In genomic region chr18:75211002-75211621, GRCh38 we compare ENCODE assay signal across 8 cellular contexts. TPM values are rescaled to one million over a fixed set of nuclear protein-coding genes. Genes with fewer than 3 reads are reported as not detected.
DNase-seq lines count a peak whose midpoint lies in the region; ATAC-seq, FAIRE-seq and TF ChIP-seq lines count a peak whose summit lies in the region.

No MANE protein-coding gene starts in this region.

- TF ChIP-seq POLR2A in GM12892 (IDR thresholded peaks at IDR 0.05; ENCODE audit: low read depth, low read length), result no peak

- H3K79me2 ChIP-seq in SU-DHL-6 (ENCODE audit: insufficient read depth, low read length), result no peaks in the 10 kb centered on the region

- H2AFZ ChIP-seq in SU-DHL-6 (ENCODE audit: low read depth, low read length, severe bottlenecking), result peak overlapping the region; percentile 93

- H3K9ac ChIP-seq in SU-DHL-6 (ENCODE audit: low read length), result peak overlapping the region; percentile 65

- no peaks in the 10 kb centered on the region for H3K9me3 ChIP-seq in SU-DHL-6 (ENCODE audit: insufficient read depth, low read length)

- POLR2A ChIA-PET in BJ (lab: Charles Lee), result interaction anchor here (0.6 to 1.0 kb wide), 2 partner anchors 14 to 42 kb away, joined by 3 to 18 read pairs; no protein-coding TSS in a partner anchor

- no peaks in the 10 kb centered on the region for H3K27me3 ChIP-seq in BJ (ENCODE audit: control insufficient read depth, insufficient read depth, low read length)
- peaks cover 49% of the 10 kb centered on the region for H3K27me3 ChIP-seq in H7 (ENCODE audit: control insufficient read depth, insufficient read depth, low read length)
- H3K27me3 ChIP-seq in SU-DHL-6 (ENCODE audit: low read length), result no peaks in the 10 kb centered on the region

- H3K27ac ChIP-seq in SU-DHL-6 (ENCODE audit: low read depth, low read length), result peak overlapping the region; percentile 74; the same call in 1 of the 2 replicates

- ATAC-seq in naive B cell (ENCODE audit: low read depth in 2 of 2) (peak; percentile 9 to 13), HG03439 (IDR thresholded peaks at IDR 0.05; ENCODE audit: unreplicated experiment) (no peak), GM18520 (IDR thresholded peaks at IDR 0.05; ENCODE audit: unreplicated experiment) (no peak)

- H3K9me2 ChIP-seq in SU-DHL-6 (replicated peaks; ENCODE audit: insufficient read depth, low read length), result no peaks in the 10 kb centered on the region

- H3K9me3 Mint-ChIP-seq in dendritic cell treated with granulocyte-macrophage colony-stimulating factor and Interleukin-4, amounts not matched to agents 40 ng/mL and 50 ng/mL, for 4 days, result no peaks in the 10 kb centered on the region
- no peaks in the 10 kb centered on the region for H3K9me3 Mint-ChIP-seq in naive B cell

- peaks cover 16% of the 10 kb centered on the region for H3K27me3 Mint-ChIP-seq in dendritic cell treated with granulocyte-macrophage colony-stimulating factor and Interleukin-4, amounts not matched to agents 40 ng/mL and 50 ng/mL, for 4 days
- peaks cover 0 to 16% (median 4%) of the 10 kb centered on the region in 3 donors for H3K27me3 Mint-ChIP-seq in naive B cell

- no peak for FAIRE-seq in GM12892 (lab: Jason Lieb, UNC)

- peak overlapping the region; percentile 94 for H3K27ac Mint-ChIP-seq in dendritic cell treated with granulocyte-macrophage colony-stimulating factor and Interleukin-4, amounts not matched to agents 40 ng/mL and 50 ng/mL, for 4 days
- peak overlapping the region; percentile 91 to 98 (median 92) for H3K27ac Mint-ChIP-seq in naive B cell

- H4K20me1 ChIP-seq in SU-DHL-6 (ENCODE audit: low read depth, low read length), result peaks cover 9% of the 10 kb centered on the region; the same call in 1 of the 2 replicates

- TF ChIP-seq CTCF in BJ (IDR thresholded peaks at IDR 0.05; ENCODE audit: insufficient read depth, low read depth, low read length), result no peak
- TF ChIP-seq CTCF in SU-DHL-6 (IDR thresholded peaks at IDR 0.05; ENCODE audit: insufficient read depth, low read length, poor library complexity, severe bottlenecking), result no peak

- peak overlapping the region; percentile 69 for H3K4me2 ChIP-seq in SU-DHL-6 (ENCODE audit: low read depth, low read length, poor library complexity, severe bottlenecking)

- intact Hi-C loops in dendritic cell treated with granulocyte-macrophage colony-stimulating factor and Interleukin-4, amounts not matched to agents 40 ng/mL and 50 ng/mL, for 4 days (cut with micrococcal nuclease), result loop anchor here (10.0 kb wide), 1 partner anchor 226 kb away; no protein-coding TSS in a partner anchor

- peaks cover 29% of the 10 kb centered on the region for H3K36me3 Mint-ChIP-seq in dendritic cell treated with granulocyte-macrophage colony-stimulating factor and Interleukin-4, amounts not matched to agents 40 ng/mL and 50 ng/mL, for 4 days (ENCODE audit: low read depth)
- H3K36me3 Mint-ChIP-seq in naive B cell, result no peaks in the 10 kb centered on the region

- peaks cover 4% of the 10 kb centered on the region for H3K36me3 ChIP-seq in BJ (ENCODE audit: control insufficient read depth, insufficient read depth, low read length)
- no peaks in the 10 kb centered on the region for H3K36me3 ChIP-seq in H7 (replicated peaks; ENCODE audit: control insufficient read depth, insufficient read depth, low read length)
- no peaks in the 10 kb centered on the region for H3K36me3 ChIP-seq in SU-DHL-6 (ENCODE audit: low read length)

- peak overlapping the region; percentile 96 for H3K4me3 Mint-ChIP-seq in dendritic cell treated with granulocyte-macrophage colony-stimulating factor and Interleukin-4, amounts not matched to agents 40 ng/mL and 50 ng/mL, for 4 days
- peak overlapping the region; percentile 96 to 100 (median 98) for H3K4me3 Mint-ChIP-seq in naive B cell

- CTCF ChIA-PET in BJ (lab: Yijun Ruan, JAX), result interaction anchor here (1.1 to 1.4 kb wide), 4 partner anchors 10 to 517 kb away, joined by 3 to 5 read pairs (median 4); no protein-coding TSS in a partner anchor

- H3K4me3 ChIP-seq in BJ (ENCODE audit: low read depth, low read length) (peak overlapping the region; percentile 68), H7 (ENCODE audit: insufficient read depth, low read depth, low read length) (peak overlapping the region; percentile 80), SU-DHL-6 (ENCODE audit: insufficient read depth, low read length, poor library complexity, severe bottlenecking) (peak overlapping the region; percentile 97)

- DNase-seq in BJ (ENCODE audit: low read depth) (no peak), H7 (peak; percentile 81), naive B cell (peak; percentile 35), GM12892 (ENCODE audit: insufficient read length) (no peak)

- H3K4me1 Mint-ChIP-seq in dendritic cell treated with granulocyte-macrophage colony-stimulating factor and Interleukin-4, amounts not matched to agents 40 ng/mL and 50 ng/mL, for 4 days (ENCODE audit: low read depth), result peaks cover 59% of the 10 kb centered on the region
- peaks cover 53 to 54% (median 54%) of the 10 kb centered on the region in 3 donors for H3K4me1 Mint-ChIP-seq in naive B cell

- peaks cover 4% of the 10 kb centered on the region for H3F3A ChIP-seq in SU-DHL-6 (ENCODE audit: insufficient read depth)

RNA-seq across cellular contexts. Expression of gene TSHZ1, which starts 0.5 kb away (rescaled TPM):
- polyA plus RNA-seq in BJ (2011; rRNA removed) (19.3 and 23.9 TPM in 2 replicates), naive B cell (ENCODE audit: low read depth in 6 of 6) (1 to 10 TPM in 5 of 6 donors, under 1 TPM in 1; 0.41 to 2.2 (median 1.7) TPM)
- polyA minus RNA-seq in BJ (2011; rRNA and poly(A)+ RNA removed), result 29.9 and 37.0 TPM in 2 replicates
- 4.6 and 8.2 TPM in 2 replicates for total RNA-seq in H7 (2014; rRNA removed; shearing (Covaris generic))
- 4.5 TPM for polyA plus RNA-seq in GM12892 (2012; ENCODE audit: missing spikeins)

RNA-seq across cellular contexts. Expression of gene PTGR3, which starts 2.2 kb away (rescaled TPM):
- polyA plus RNA-seq in BJ (2011; rRNA removed) (63.0 and 70.3 TPM in 2 replicates), naive B cell (ENCODE audit: low read depth in 6 of 6) (10 to 100 TPM; 14.7 to 36.8 (median 22.5) TPM)
- 58.4 and 99.1 TPM in 2 replicates for polyA minus RNA-seq in BJ (2011; rRNA and poly(A)+ RNA removed)
- 16.1 and 18.1 TPM in 2 replicates for total RNA-seq in H7 (2014; rRNA removed; shearing (Covaris generic))
- polyA plus RNA-seq in GM12892 (2012; ENCODE audit: missing spikeins), result 29.4 TPM

Comparison
In these comparisons a context has a peak if more than half of its experiments do, and no peak if none do; other contexts are left out.
1. DNase-seq: peak in H7 (single experiment) and naive B cell (single experiment); none in BJ (single experiment) and GM12892 (single experiment).
2. ATAC-seq: peak in naive B cell (2 of 2); none in HG03439 (single experiment) and GM18520 (single experiment).
3. Peak in every context shown above with its lines, with median percentiles within 50 percentile points of each other: H3K4me3 ChIP-seq.